ENCODE assay signal across 1 cellular context in genomic region chr21:44482581-44483287, GRCh38.
TF ChIP-seq lines count a peak whose summit lies in the region.

No MANE protein-coding gene starts in this region.

TF ChIP-seq in HepG2, 621 proteins besides CTCF, POLR2A, EP300 and RAD21 (continued from another document):
- TF ChIP-seq ZNF326 (CRISPR knock-in tag; IDR thresholded peaks at IDR 0.05; ENCODE audit: borderline replicate concordance) (no peak), TRIM24 (CRISPR knock-in tag; IDR thresholded peaks at IDR 0.05) (no peak), ZNF33B (CRISPR knock-in tag; IDR thresholded peaks at IDR 0.05) (no peak), ZNF543 (CRISPR knock-in tag; IDR thresholded peaks at IDR 0.05) (0 out of 2 replicates have a peak, but pooled peaks have one; percentile 63), MAF1 (CRISPR knock-in tag; IDR thresholded peaks at IDR 0.05; ENCODE audit: borderline replicate concordance) (no peak), REPIN1 (CRISPR knock-in tag; IDR thresholded peaks at IDR 0.05; ENCODE audit: borderline replicate concordance, low read depth) (peak; percentile 61; the same call in 1 of the 2 replicates), DBP (CRISPR knock-in tag; IDR thresholded peaks at IDR 0.05; ENCODE audit: not compliant biosample characterization) (no peak), CCAR2 (optimal IDR thresholded peaks at IDR 0.05; ENCODE audit: low read depth, low read length) (no peak), HOXA9 (CRISPR knock-in tag; IDR thresholded peaks at IDR 0.05; ENCODE audit: borderline replicate concordance) (no peak), KLF12 (CRISPR knock-in tag; IDR thresholded peaks at IDR 0.05; ENCODE audit: borderline replicate concordance) (no peak), HBP1 (CRISPR knock-in tag; IDR thresholded peaks at IDR 0.05; ENCODE audit: low read depth) (no peak), RBFOX2 (IDR thresholded peaks at IDR 0.05; ENCODE audit: low read depth, low read length) (no peak), ARID5B (CRISPR knock-in tag; IDR thresholded peaks at IDR 0.05) (peak; percentile 39; the same call in 1 of the 2 replicates), HNF1B (CRISPR knock-in tag; IDR thresholded peaks at IDR 0.05) (0 out of 2 replicates have a peak, but pooled peaks have one; percentile 23), ZNF776 (CRISPR knock-in tag; IDR thresholded peaks at IDR 0.05) (no peak), TRIM22 (IDR thresholded peaks at IDR 0.05) (no peak), ZNF414 (CRISPR knock-in tag; IDR thresholded peaks at IDR 0.05) (no peak), ZNF672 (CRISPR knock-in tag; IDR thresholded peaks at IDR 0.05) (no peak), ZBTB20 (CRISPR knock-in tag; IDR thresholded peaks at IDR 0.05; ENCODE audit: borderline replicate concordance, low read depth) (peak; percentile 8; the same call in 1 of the 2 replicates), IRX3 (CRISPR knock-in tag; IDR thresholded peaks at IDR 0.05; ENCODE audit: borderline replicate concordance, low read depth) (no peak), ZNF354B (CRISPR knock-in tag; IDR thresholded peaks at IDR 0.05) (no peak), XBP1 (CRISPR knock-in tag; IDR thresholded peaks at IDR 0.05) (no peak)
